Comparison of ENCODE assay signal across 21 cellular contexts in the genomic region with DNA sequence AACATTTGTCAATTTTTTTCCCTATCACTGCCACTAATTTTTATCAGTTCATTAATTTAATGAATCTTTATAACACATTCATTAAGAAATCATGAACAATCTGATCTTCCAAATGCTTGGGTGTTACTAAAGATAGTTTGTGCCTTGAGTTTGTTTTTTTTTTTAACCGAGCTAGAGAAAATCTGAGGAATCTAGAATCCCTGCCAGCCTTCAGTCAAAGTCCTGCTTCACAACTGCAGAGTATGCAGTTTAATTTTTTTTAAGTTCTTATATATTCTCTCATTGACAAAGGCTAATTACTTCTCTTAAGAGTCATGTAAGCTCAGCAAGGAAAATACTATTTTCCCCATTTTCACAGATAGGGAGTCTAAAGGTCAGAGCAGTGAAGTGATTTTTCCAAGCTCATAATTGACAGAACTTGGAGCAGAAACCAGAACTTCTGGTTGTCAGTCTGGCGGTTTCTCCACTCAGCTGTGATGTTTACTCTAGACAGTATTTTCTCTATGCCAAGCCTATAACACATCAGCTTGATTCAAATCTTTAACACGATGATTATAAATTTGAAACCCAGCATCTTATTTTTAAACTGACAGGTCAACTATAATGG. TPM values are rescaled to one million over a fixed set of nuclear protein-coding genes. Genes with fewer than 3 reads are reported as not detected.
DNase-seq lines count a peak whose midpoint lies in the region; ATAC-seq, FAIRE-seq and TF ChIP-seq lines count a peak whose summit lies in the region.
"Had no signal": no experiment of that assay in that cellular context is flagged by ENCODE, and none has a peak within 500 bp of the region (broad histone marks: within the 10 kb centered on the region; RNA-seq: fewer than 3 reads in every experiment).

No MANE protein-coding gene starts in this region.

- H3K4me1 ChIP-seq in pancreas: peaks cover 5 to 19% (median 16%) of the 10 kb centered on the region in 3 donors

- H3K27me3 ChIP-seq in pancreas: no peaks in the 10 kb centered on the region

- H3K27ac ChIP-seq in pancreas: peak overlapping the region in 2 of 4 donors; percentile 3 to 42
- H3K27ac ChIP-seq: RWPE1, thoracic aorta had no signal

- peak overlapping the region; percentile 3 for H3K27ac Mint-ChIP-seq in T-helper 17 cell
- H3K27ac Mint-ChIP-seq: activated CD4-positive, alpha-beta T cell treated with anti-CD3 and anti-CD28 coated beads for 36 hours; activated CD8-positive, alpha-beta memory T cell treated with anti-CD3 and anti-CD28 coated beads, Interleukin-2, amount 10 ng/mL, durations not matched to agents 7 days and 5 days; activated naive CD4-positive, alpha-beta T cell treated with anti-CD3 and anti-CD28 coated beads, Interleukin-2, amount 50 U/mL, for 72 hours; stimulated activated memory B cell treated with anti-CD40 and anti-IgM and Interleukin-4, amounts not matched to agents 10 μg/mL and 1 μg/mL and 100 μg/mL, for 72 hours had no signal

- intact Hi-C loops in pancreas (cut with DNase I): no loop called here

- ATAC-seq in T-helper 17 cell: no peak
- peak; percentile 87 to 95 (median 94) for ATAC-seq in pancreas
- ATAC-seq in stimulated activated naive CD8-positive, alpha-beta T cell treated with anti-CD3 and anti-CD28 coated beads, Interleukin-15, Interleukin-2, amounts not matched to agents 100 U/mL and 50 U/mL, for 24 hours: no peak
- ATAC-seq: activated CD4-positive, alpha-beta T cell treated with anti-CD3 and anti-CD28 coated beads for 36 hours; activated CD8-positive, alpha-beta memory T cell treated with anti-CD3 and anti-CD28 coated beads, Interleukin-2, amount 10 ng/mL, durations not matched to agents 7 days and 5 days; activated naive CD4-positive, alpha-beta T cell treated with anti-CD3 and anti-CD28 coated beads, Interleukin-2, amount 50 U/mL, for 72 hours; stimulated activated memory B cell treated with anti-CD40 and anti-IgM and Interleukin-4, amounts not matched to agents 10 μg/mL and 1 μg/mL and 100 μg/mL, for 72 hours had no signal

- peak; percentile 54 for DNase-seq in EH (ENCODE audit: low read depth)
- no peak for DNase-seq in T-helper 17 cell
- DNase-seq in pancreas: peak in 1 of 6 donors; percentile 33
- DNase-seq in stimulated activated naive CD8-positive, alpha-beta T cell treated with anti-CD3 and anti-CD28 coated beads, Interleukin-15, Interleukin-2, amounts not matched to agents 100 U/mL and 50 U/mL, for 24 hours: no peak
- no peak for DNase-seq in inferior parietal cortex (ENCODE audit: extremely low spot score)
- no peak for DNase-seq in stimulated activated CD4-positive, alpha-beta T cell treated with anti-CD3 and anti-CD28 coated beads, Interleukin-15, amount 100 ng/mL, for 24 hours
- DNase-seq: activated CD4-positive, alpha-beta T cell treated with anti-CD3 and anti-CD28 coated beads for 36 hours; activated CD8-positive, alpha-beta memory T cell treated with anti-CD3 and anti-CD28 coated beads, Interleukin-2, amount 10 ng/mL, durations not matched to agents 7 days and 5 days; CD4-positive, alpha-beta memory T cell; DMS79 treated with DMSO at 0.1 percent for 48 hours; Kasumi-1; NCI-H1092 treated with DMSO at 0.1 percent for 48 hours; NCI-H2081; NCI-H524 had no signal

- peaks cover 4% of the 10 kb centered on the region for H3K36me3 Mint-ChIP-seq in T-helper 17 cell (ENCODE audit: low read depth)
- H3K36me3 Mint-ChIP-seq: stimulated activated memory B cell treated with anti-CD40 and anti-IgM and Interleukin-4, amounts not matched to agents 10 μg/mL and 1 μg/mL and 100 μg/mL, for 72 hours had no signal

- WGBS in pancreas, 2 donors: 5 to 10% methylated on average over 3 of the region's 3 CpGs

- no peak overlapping the region for H3K4me3 Mint-ChIP-seq in T-helper 17 cell
- H3K4me3 Mint-ChIP-seq: activated CD4-positive, alpha-beta T cell treated with anti-CD3 and anti-CD28 coated beads for 36 hours; activated CD8-positive, alpha-beta memory T cell treated with anti-CD3 and anti-CD28 coated beads, Interleukin-2, amount 10 ng/mL, durations not matched to agents 7 days and 5 days; stimulated activated memory B cell treated with anti-CD40 and anti-IgM and Interleukin-4, amounts not matched to agents 10 μg/mL and 1 μg/mL and 100 μg/mL, for 72 hours had no signal

- H3K27me3 Mint-ChIP-seq in T-helper 17 cell: no peaks in the 10 kb centered on the region
- H3K27me3 Mint-ChIP-seq: activated CD4-positive, alpha-beta T cell treated with anti-CD3 and anti-CD28 coated beads for 36 hours; activated CD8-positive, alpha-beta memory T cell treated with anti-CD3 and anti-CD28 coated beads, Interleukin-2, amount 10 ng/mL, durations not matched to agents 7 days and 5 days; CD4-positive, alpha-beta memory T cell; stimulated activated memory B cell treated with anti-CD40 and anti-IgM and Interleukin-4, amounts not matched to agents 10 μg/mL and 1 μg/mL and 100 μg/mL, for 72 hours had no signal

- H3K9me3 ChIP-seq in T-helper 17 cell (ENCODE audit: control insufficient read depth, low read length, poor library complexity, severe bottlenecking) (no peaks in the 10 kb centered on the region), pancreas (no peaks in the 10 kb centered on the region)
- H3K9me3 ChIP-seq: thoracic aorta had no signal

- peaks cover 52% of the 10 kb centered on the region for H3K4me1 Mint-ChIP-seq in T-helper 17 cell
- H3K4me1 Mint-ChIP-seq: stimulated activated memory B cell treated with anti-CD40 and anti-IgM and Interleukin-4, amounts not matched to agents 10 μg/mL and 1 μg/mL and 100 μg/mL, for 72 hours had no signal

- TF ChIP-seq CTCF in pancreas (IDR thresholded peaks at IDR 0.05): no peak

- H3K36me3 ChIP-seq in pancreas: no peaks in the 10 kb centered on the region
- H3K36me3 ChIP-seq: thoracic aorta had no signal

- FAIRE-seq in islet of Langerhans (lab: Jason Lieb, UNC) (peak; percentile 17), pancreas (lab: Jason Lieb, UNC) (no peak)
- FAIRE-seq: colon, TTC549 had no signal

- no peak overlapping the region for H3K4me3 ChIP-seq in pancreas
- H3K4me3 ChIP-seq: thoracic aorta had no signal

RNA-seq across cellular contexts. Expression of gene TNIK, which starts 55.7 kb away (rescaled TPM):
- total RNA-seq in T-helper 17 cell: 10 to 100 TPM; 96.4 to 98.9 TPM
- 10 to 100 TPM in 1 of 6 donors, 1 to 10 TPM in 5; 4.4 to 13.6 (median 6.0) TPM for total RNA-seq in pancreas
- polyA plus RNA-seq in pancreas: 1 to 10 TPM; 3.5 to 4.7 TPM

Comparison
In these comparisons a context has a peak if more than half of its experiments do, and no peak if none do; other contexts are left out.
1. ATAC-seq: peak in pancreas (4 of 4); none in T-helper 17 cell (single experiment) and stimulated activated naive CD8-positive, alpha-beta T cell treated with anti-CD3 and anti-CD28 coated beads, Interleukin-15, Interleukin-2, amounts not matched to agents 100 U/mL and 50 U/mL, for 24 hours (single experiment).
2. RNA of gene TNIK, which starts 55.7 kb away (total RNA-seq): 96.4 to 98.9 TPM in T-helper 17 cell; 4.4 to 13.6 TPM in pancreas; every median in the first group is over 4 times any median in the second.